In genomic region chr12:53591301-53592206, GRCh38 we compare ENCODE assay signal across 12 cellular contexts. TPM values are rescaled to one million over a fixed set of nuclear protein-coding genes. Genes with fewer than 3 reads are reported as not detected.
A peak's percentile ranks its signal among the peaks of the same experiment; 100 is the strongest.
DNase-seq lines count a peak whose midpoint lies in the region; ATAC-seq and TF ChIP-seq lines count a peak whose summit lies in the region.
"Had no signal": no experiment of that assay in that cellular context is flagged by ENCODE, and none has a peak within 500 bp of the region (broad histone marks: within the 10 kb centered on the region; RNA-seq: fewer than 3 reads in every experiment).

No MANE protein-coding gene starts in this region.

- no peak overlapping the region for H3K27ac Mint-ChIP-seq in activated naive CD4-positive, alpha-beta T cell treated with anti-CD3 and anti-CD28 coated beads, Interleukin-2, amount 10 ng/mL, durations not matched to agents 7 days and 5 days
- H3K27ac Mint-ChIP-seq: activated T-cell treated with anti-CD3 and anti-CD28 coated beads, Interleukin-2, amount 50 U/mL, for 24 hours had no signal

- no peaks in the 10 kb centered on the region for H3K27me3 Mint-ChIP-seq in activated naive CD4-positive, alpha-beta T cell treated with anti-CD3 and anti-CD28 coated beads, Interleukin-2, amount 10 ng/mL, durations not matched to agents 7 days and 5 days
- H3K27me3 Mint-ChIP-seq: activated T-cell treated with anti-CD3 and anti-CD28 coated beads, Interleukin-2, amount 50 U/mL, for 24 hours had no signal

- peaks cover 32% of the 10 kb centered on the region for H3K4me1 ChIP-seq in HEK293 (ENCODE audit: control insufficient read depth, insufficient read depth, low read length)

- H3K4me3 Mint-ChIP-seq in activated naive CD4-positive, alpha-beta T cell treated with anti-CD3 and anti-CD28 coated beads, Interleukin-2, amount 10 ng/mL, durations not matched to agents 7 days and 5 days, result no peak overlapping the region
- H3K4me3 Mint-ChIP-seq: activated T-cell treated with anti-CD3 and anti-CD28 coated beads, Interleukin-2, amount 50 U/mL, for 24 hours had no signal

- POLR2A ChIA-PET in HEK293 (lab: Yijun Ruan, JAX), result no interaction called here

- H3K36me3 ChIP-seq in HEK293 (ENCODE audit: control insufficient read depth in 2 of 2, insufficient read depth in 1 of 2, low read length in 2 of 2), result no peaks in the 10 kb centered on the region
- H3K36me3 ChIP-seq: neutrophil had no signal

- H3K27ac ChIP-seq in HEK293 (ENCODE audit: extremely low read depth, low read depth, low read length) (no peak overlapping the region; the same call in 1 of the 2 replicates), angular gyrus (ENCODE audit: low read depth, low read length) (peak overlapping the region; percentile 97)
- H3K27ac ChIP-seq: neutrophil had no signal

- no peak for TF ChIP-seq CTCF in HEK293 (tag by site-specific recombination; IDR thresholded peaks at IDR 0.05)

- H3K36me3 Mint-ChIP-seq in activated naive CD4-positive, alpha-beta T cell treated with anti-CD3 and anti-CD28 coated beads, Interleukin-2, amount 10 ng/mL, durations not matched to agents 7 days and 5 days, result no peaks in the 10 kb centered on the region

- CTCF ChIA-PET in HEK293 (lab: Yijun Ruan, JAX), result interaction anchor here (0.7 to 1.2 kb wide), 4 partner anchors 38 to 152 kb away, joined by 3 to 4 read pairs (median 4); no protein-coding TSS in a partner anchor
- CTCF ChIA-PET in activated naive CD4-positive, alpha-beta T cell treated with anti-CD3 and anti-CD28 coated beads, Interleukin-2, amount 10 ng/mL, durations not matched to agents 7 days and 5 days (lab: Charles Lee), result interaction anchor here (0.6 to 1.4 kb wide), 2 partner anchors 84 to 86 kb away, joined by 3 read pairs; partner anchors contain the start of gene ATP5MC2

- ATAC-seq in left ventricle myocardium superior (peak; percentile 76), GM18520 (IDR thresholded peaks at IDR 0.05; ENCODE audit: unreplicated experiment) (no peak), GM19351 (IDR thresholded peaks at IDR 0.05; ENCODE audit: unreplicated experiment) (no peak)
- ATAC-seq: esophagus mucosa had no signal

- H3K9me3 Mint-ChIP-seq in activated naive CD4-positive, alpha-beta T cell treated with anti-CD3 and anti-CD28 coated beads, Interleukin-2, amount 10 ng/mL, durations not matched to agents 7 days and 5 days, result no peaks in the 10 kb centered on the region
- H3K9me3 Mint-ChIP-seq: activated T-cell treated with anti-CD3 and anti-CD28 coated beads, Interleukin-2, amount 50 U/mL, for 24 hours had no signal

- DNase-seq in left ventricle myocardium superior (no peak), putamen (ENCODE audit: low spot score) (peak; percentile 67)
- DNase-seq in activated naive CD4-positive, alpha-beta T cell treated with anti-CD3 and anti-CD28 coated beads, Interleukin-2, amount 10 ng/mL, durations not matched to agents 7 days and 5 days, result no peak
- DNase-seq in activated effector memory CD4-positive, alpha-beta T cell treated with Interleukin-2 at 50 U/mL for 16 hours, result no peak
- DNase-seq: activated T-cell treated with anti-CD3 and anti-CD28 coated beads, Interleukin-2, amount 50 U/mL, for 24 hours; NCI-H1105 treated with DMSO at 0.1 percent for 48 hours had no signal

- intact Hi-C loops in left ventricle myocardium superior (cut with micrococcal nuclease), result no loop called here

- H3K4me3 ChIP-seq in HEK293 (ENCODE audit: low read depth, low read length), result no peak overlapping the region

- no peaks in the 10 kb centered on the region for H3K9me3 ChIP-seq in HEK293 (ENCODE audit: control insufficient read depth, insufficient read depth, low read depth, low read length)
- H3K9me3 ChIP-seq: neutrophil had no signal

- H3K4me1 Mint-ChIP-seq in activated naive CD4-positive, alpha-beta T cell treated with anti-CD3 and anti-CD28 coated beads, Interleukin-2, amount 10 ng/mL, durations not matched to agents 7 days and 5 days, result peaks cover 8% of the 10 kb centered on the region

TF ChIP-seq in HEK293, 187 proteins besides CTCF, POLR2A, EP300 and RAD21 (continues in another document):
- TF ChIP-seq ZSCAN30 (tag by site-specific recombination; IDR thresholded peaks at IDR 0.05) (no peak), TRIM28 (IDR thresholded peaks at IDR 0.05; ENCODE audit: borderline replicate concordance, low read length) (no peak; the same call in 1 of the 2 replicates), ZFP3 (tag by site-specific recombination; IDR thresholded peaks at IDR 0.05; ENCODE audit: low read depth) (no peak), ZNF433 (tag by site-specific recombination; IDR thresholded peaks at IDR 0.05; ENCODE audit: low read depth) (no peak), SP3 (tag by site-specific recombination; IDR thresholded peaks at IDR 0.05) (no peak), ELK4 (IDR thresholded peaks at IDR 0.05; ENCODE audit: borderline replicate concordance, low read depth, low read length) (no peak), ZBTB48 (tag by site-specific recombination; IDR thresholded peaks at IDR 0.05) (no peak), YY2 (tag by site-specific recombination; IDR thresholded peaks at IDR 0.05) (no peak), ZFP69B (tag by site-specific recombination; IDR thresholded peaks at IDR 0.05) (no peak), ZNF169 (tag by site-specific recombination; IDR thresholded peaks at IDR 0.05) (no peak), REST (tag by site-specific recombination; IDR thresholded peaks at IDR 0.05) (no peak), ZNF624 (tag by site-specific recombination; IDR thresholded peaks at IDR 0.05) (no peak), KLF8 (tag by site-specific recombination; IDR thresholded peaks at IDR 0.05) (no peak), ZNF335 (tag by site-specific recombination; conservative IDR thresholded peaks at IDR 0.05) (0 out of 2 replicates have a peak, but pooled peaks have one; percentile 13), FEZF1 (tag by site-specific recombination; IDR thresholded peaks at IDR 0.05) (no peak), ZNF548 (tag by site-specific recombination; IDR thresholded peaks at IDR 0.05) (no peak), ZNF830 (tag by site-specific recombination; IDR thresholded peaks at IDR 0.05; ENCODE audit: low read depth) (no peak), MEIS1 (CRISPR knock-in tag; IDR thresholded peaks at IDR 0.05; ENCODE audit: borderline replicate concordance) (no peak), PRDM6 (tag by site-specific recombination; IDR thresholded peaks at IDR 0.05) (0 out of 2 replicates have a peak, but pooled peaks have one; percentile 18)

RNA-seq across cellular contexts. Expression of gene ATF7, which starts 34.6 kb away (rescaled TPM):
- 37.7 TPM for total RNA-seq in left ventricle myocardium superior
